In the genomic region with DNA sequence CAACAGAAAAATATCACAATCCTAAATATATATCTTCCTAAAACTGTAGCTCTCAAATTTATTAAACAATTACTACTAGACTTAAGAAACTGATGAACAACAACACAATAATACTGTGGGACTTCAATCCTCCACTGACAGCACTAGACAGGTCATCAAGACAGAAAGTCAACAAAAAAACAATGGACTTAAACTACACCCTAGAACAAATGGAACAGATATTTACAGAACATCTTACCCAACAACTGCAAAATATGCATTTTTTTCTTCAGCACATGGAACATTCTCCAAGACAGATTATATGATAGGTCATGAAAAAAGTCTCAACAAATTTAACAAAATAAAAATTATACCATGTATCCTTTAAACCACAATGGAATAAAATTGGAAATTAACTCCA, we compare ENCODE assay signal across 11 cellular contexts.
"Had no signal": no experiment of that assay in that cellular context is flagged by ENCODE, and none has a peak within 500 bp of the region (broad histone marks: within the 10 kb centered on the region; RNA-seq: fewer than 3 reads in every experiment).

No MANE protein-coding gene starts in this region.

- H3K27ac ChIP-seq: GM23248 had no signal

- H2AFZ ChIP-seq: GM23248, GM23338 had no signal

- H3K4me3 ChIP-seq: GM23248, GM23338, HAP-1 had no signal

- DNase-seq: GM23248, GOT3, H7, H9, HCEC 1CT, HFFc6 had no signal

- ATAC-seq: GM23338, HCT116 had no signal

- H3K4me2 ChIP-seq: GM23338 had no signal

- FAIRE-seq: H1, H54 had no signal

- H3K9ac ChIP-seq: GM23248 had no signal

- H3K36me3 ChIP-seq: HAP-1 had no signal

- H3K27ac Mint-ChIP-seq: GM23338, HFFc6 had no signal

- H3K4me3 Mint-ChIP-seq: GM23338, H9 had no signal
